In the genomic region with DNA sequence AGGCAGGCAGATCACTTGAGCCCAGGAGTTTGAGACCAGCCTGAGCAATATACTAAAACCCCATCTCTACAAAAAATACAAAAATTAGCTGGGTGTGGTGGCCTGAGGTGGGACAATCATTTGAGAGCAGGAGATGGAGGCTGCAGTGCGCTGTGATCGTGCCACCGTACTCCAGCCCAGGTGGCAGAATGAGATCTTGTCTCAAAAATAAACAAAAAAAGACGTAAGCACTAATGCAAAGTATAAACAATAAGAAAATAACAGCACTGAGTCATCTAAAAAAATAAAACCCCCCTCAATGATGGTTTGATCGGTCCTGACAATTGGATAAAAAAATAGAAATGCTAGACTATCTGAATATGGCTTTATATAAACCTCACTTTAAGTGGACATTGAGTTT, we compare ENCODE assay signal across 18 cellular contexts. TPM values are rescaled to one million over a fixed set of nuclear protein-coding genes. Genes with fewer than 3 reads are reported as not detected.
DNase-seq lines count a peak whose midpoint lies in the region; ATAC-seq, FAIRE-seq and TF ChIP-seq lines count a peak whose summit lies in the region.
"Had no signal": no experiment of that assay in that cellular context is flagged by ENCODE, and none has a peak within 500 bp of the region (broad histone marks: within the 10 kb centered on the region; RNA-seq: fewer than 3 reads in every experiment).

No MANE protein-coding gene starts in this region.

- H4K20me1 ChIP-seq in Loucy (ENCODE audit: insufficient read depth, low read length, poor library complexity, severe bottlenecking) = peaks cover 56% of the 10 kb centered on the region

- DNase-seq in activated CD4-positive, alpha-beta T cell treated with anti-CD3 and anti-CD28 coated beads, Interleukin-2, amount 10 ng/mL, durations not matched to agents 7 days and 5 days = no peak
- DNase-seq in activated CD4-positive, alpha-beta T cell treated with anti-CD3 and anti-CD28 coated beads, Interleukin-2, amount 50 U/mL, for 1 hour = no peak
- DNase-seq in activated naive CD8-positive, alpha-beta T cell treated with anti-CD3 and anti-CD28 coated beads, Interleukin-2, amount 50 U/mL, for 24 hours = no peak
- DNase-seq in neural crest cell (ENCODE audit: low read depth, low spot score) (no peak), osteocyte (ENCODE audit: extremely low spot score, unreplicated experiment) (no peak), NCI-H510A (lab: John Stamatoyannopoulos, UW) (no peak), GM12891 (ENCODE audit: insufficient read length, low spot score) (no peak)
- DNase-seq: DMS 273 treated with DMSO at 0.1 percent for 48 hours; foreskin fibroblast; left ventricle myocardium inferior; NCI-H2171 treated with DMSO at 0.1 percent for 48 hours; NK-92 treated with Interleukin-12 subunit alpha and Interleukin-12 subunit beta, amount 100 ng/mL, for 24 hours; T1000 had no signal

- no peaks in the 10 kb centered on the region for H3K27me3 Mint-ChIP-seq in activated CD4-positive, alpha-beta T cell treated with anti-CD3 and anti-CD28 coated beads, Interleukin-2, amount 10 ng/mL, durations not matched to agents 7 days and 5 days
- no peaks in the 10 kb centered on the region for H3K27me3 Mint-ChIP-seq in activated naive CD8-positive, alpha-beta T cell treated with anti-CD3 and anti-CD28 coated beads, Interleukin-2, amount 50 U/mL, for 24 hours
- H3K27me3 Mint-ChIP-seq in neural crest cell (ENCODE audit: low read depth) (peaks cover 11% of the 10 kb centered on the region), osteocyte (ENCODE audit: unreplicated experiment) (no peaks in the 10 kb centered on the region)

- H3K9me3 Mint-ChIP-seq in activated CD4-positive, alpha-beta T cell treated with anti-CD3 and anti-CD28 coated beads, Interleukin-2, amount 10 ng/mL, durations not matched to agents 7 days and 5 days = no peaks in the 10 kb centered on the region
- H3K9me3 Mint-ChIP-seq in activated naive CD8-positive, alpha-beta T cell treated with anti-CD3 and anti-CD28 coated beads, Interleukin-2, amount 50 U/mL, for 24 hours = peaks cover 8% of the 10 kb centered on the region
- H3K9me3 Mint-ChIP-seq in neural crest cell (peaks cover 3% of the 10 kb centered on the region), osteocyte (ENCODE audit: unreplicated experiment) (no peaks in the 10 kb centered on the region)
- H3K9me3 Mint-ChIP-seq: GM23338 had no signal

- no peaks in the 10 kb centered on the region for H3K9me2 ChIP-seq in Loucy (replicated peaks; ENCODE audit: low read depth, low read length)

- peak overlapping the region; percentile 96 for H3K4me3 ChIP-seq in Loucy (ENCODE audit: low read length, poor library complexity, severe bottlenecking)
- H3K4me3 ChIP-seq: GM23338, right atrium auricular region, tibial nerve had no signal

- H3K36me3 ChIP-seq in Loucy (ENCODE audit: insufficient read depth, low read length) = no peaks in the 10 kb centered on the region
- H3K36me3 ChIP-seq: left ventricle myocardium inferior, right atrium auricular region, tibial nerve had no signal

- peak overlapping the region; percentile 82 for H3K9ac ChIP-seq in Loucy (ENCODE audit: low read depth, low read length, poor library complexity, severe bottlenecking)

- peaks cover 85% of the 10 kb centered on the region for H3K79me2 ChIP-seq in Loucy (ENCODE audit: insufficient read depth, low read length)

- peak overlapping the region; percentile 77 for H3K27ac Mint-ChIP-seq in activated CD4-positive, alpha-beta T cell treated with anti-CD3 and anti-CD28 coated beads, Interleukin-2, amount 10 ng/mL, durations not matched to agents 7 days and 5 days
- H3K27ac Mint-ChIP-seq in activated naive CD8-positive, alpha-beta T cell treated with anti-CD3 and anti-CD28 coated beads, Interleukin-2, amount 50 U/mL, for 24 hours = peak overlapping the region; percentile 56
- no peak overlapping the region for H3K27ac Mint-ChIP-seq in neural crest cell (ENCODE audit: unreplicated experiment)
- no peak overlapping the region for H3K27ac Mint-ChIP-seq in osteocyte (ENCODE audit: unreplicated experiment)
- H3K27ac Mint-ChIP-seq: GM23338 had no signal

- peaks cover 60% of the 10 kb centered on the region for H3K4me1 ChIP-seq in Loucy (ENCODE audit: insufficient read depth, low read length, poor library complexity, severe bottlenecking)

- CTCF ChIA-PET in activated CD4-positive, alpha-beta T cell treated with anti-CD3 and anti-CD28 coated beads, Interleukin-2, amount 10 ng/mL, durations not matched to agents 7 days and 5 days (lab: Charles Lee) = interaction anchor here (1.5 to 3.6 kb wide), 3 partner anchors 17 to 269 kb away, joined by 3 to 23 read pairs (median 3); partner anchors contain the start of gene XXYLT1

- peaks cover 33% of the 10 kb centered on the region for H3K36me3 Mint-ChIP-seq in activated CD4-positive, alpha-beta T cell treated with anti-CD3 and anti-CD28 coated beads, Interleukin-2, amount 10 ng/mL, durations not matched to agents 7 days and 5 days (ENCODE audit: low read depth)
- H3K36me3 Mint-ChIP-seq in activated naive CD8-positive, alpha-beta T cell treated with anti-CD3 and anti-CD28 coated beads, Interleukin-2, amount 50 U/mL, for 24 hours (ENCODE audit: low read depth) = peaks cover 42% of the 10 kb centered on the region
- H3K36me3 Mint-ChIP-seq in neural crest cell (ENCODE audit: low read depth) (peaks cover 9% of the 10 kb centered on the region), osteocyte (ENCODE audit: unreplicated experiment) (peaks cover 1% of the 10 kb centered on the region)

- no peak overlapping the region for H2AFZ ChIP-seq in Loucy (ENCODE audit: low read length)
- H2AFZ ChIP-seq: GM23338 had no signal

- peak overlapping the region; percentile 92 for H3K4me2 ChIP-seq in Loucy (ENCODE audit: low read depth, low read length, poor library complexity, severe bottlenecking)
- H3K4me2 ChIP-seq: GM23338 had no signal

- ATAC-seq in activated naive CD8-positive, alpha-beta T cell treated with anti-CD3 and anti-CD28 coated beads, Interleukin-2, amount 50 U/mL, for 24 hours = no peak
- ATAC-seq: GM23338, Right ventricle myocardium inferior had no signal

- TF ChIP-seq POLR2A in GM12891 (IDR thresholded peaks at IDR 0.05; ENCODE audit: low read depth, low read length) = no peak

- POLR2A ChIA-PET in activated CD4-positive, alpha-beta T cell treated with anti-CD3 and anti-CD28 coated beads, Interleukin-2, amount 10 ng/mL, durations not matched to agents 7 days and 5 days (lab: Charles Lee) = no interaction called here

- no peak for FAIRE-seq in GM12891 (lab: Jason Lieb, UNC)

- TF ChIP-seq CTCF in Loucy (conservative IDR thresholded peaks at IDR 0.05; ENCODE audit: low read length) (no peak), neural crest cell (conservative IDR thresholded peaks at IDR 0.05) (no peak), osteocyte (IDR thresholded peaks at IDR 0.05) (no peak)

- no peaks in the 10 kb centered on the region for H3K27me3 ChIP-seq in Loucy (ENCODE audit: insufficient read depth, low read length, poor library complexity, severe bottlenecking)
- H3K27me3 ChIP-seq: right atrium auricular region, tibial nerve had no signal

- peaks cover 67% of the 10 kb centered on the region for H3K4me1 Mint-ChIP-seq in activated CD4-positive, alpha-beta T cell treated with anti-CD3 and anti-CD28 coated beads, Interleukin-2, amount 10 ng/mL, durations not matched to agents 7 days and 5 days
- H3K4me1 Mint-ChIP-seq in activated naive CD8-positive, alpha-beta T cell treated with anti-CD3 and anti-CD28 coated beads, Interleukin-2, amount 50 U/mL, for 24 hours = peaks cover 73% of the 10 kb centered on the region
- H3K4me1 Mint-ChIP-seq in neural crest cell (peaks cover 42% of the 10 kb centered on the region), osteocyte (ENCODE audit: unreplicated experiment) (peaks cover 37% of the 10 kb centered on the region)

- H3F3A ChIP-seq in Loucy (ENCODE audit: low read depth) = no peaks in the 10 kb centered on the region

- no peaks in the 10 kb centered on the region for H3K9me3 ChIP-seq in Loucy (ENCODE audit: insufficient read depth, low read depth, low read length)
- H3K9me3 ChIP-seq: left ventricle myocardium inferior, right atrium auricular region, tibial nerve had no signal

- H3K4me3 Mint-ChIP-seq in activated CD4-positive, alpha-beta T cell treated with anti-CD3 and anti-CD28 coated beads, Interleukin-2, amount 10 ng/mL, durations not matched to agents 7 days and 5 days = peak overlapping the region; percentile 86
- peak overlapping the region; percentile 85 for H3K4me3 Mint-ChIP-seq in activated naive CD8-positive, alpha-beta T cell treated with anti-CD3 and anti-CD28 coated beads, Interleukin-2, amount 50 U/mL, for 24 hours
- H3K4me3 Mint-ChIP-seq in neural crest cell = peak overlapping the region; percentile 65
- no peak overlapping the region for H3K4me3 Mint-ChIP-seq in osteocyte (ENCODE audit: unreplicated experiment)
- H3K4me3 Mint-ChIP-seq: GM23338 had no signal

TF ChIP-seq in GM12891, 5 proteins besides CTCF, POLR2A, EP300 and RAD21:
- no peak for TF ChIP-seq POU2F2 (IDR thresholded peaks at IDR 0.05; ENCODE audit: low read depth, low read length)
- TF ChIP-seq PAX5 (IDR thresholded peaks at IDR 0.05; ENCODE audit: insufficient read depth, low read length, severe bottlenecking) = no peak
- no peak for TF ChIP-seq TAF1 (IDR thresholded peaks at IDR 0.05; ENCODE audit: low read depth, low read length)
TF ChIP-seq in GM12891: peak in this region for 0.

RNA-seq across cellular contexts. Expression of gene PPP1R2, which starts 3.6 kb away (rescaled TPM):
- total RNA-seq in activated CD4-positive, alpha-beta T cell treated with anti-CD3 and anti-CD28 coated beads, Interleukin-2, amount 10 ng/mL, durations not matched to agents 7 days and 5 days = 10 to 100 TPM; 85.9 to 94.3 TPM
- total RNA-seq in neural crest cell = 29.6 and 31.5 TPM in 2 replicates
- 42.2 and 42.8 TPM in 2 replicates for total RNA-seq in osteocyte
- polyA plus RNA-seq in GM12891 (2012; ENCODE audit: low read depth, missing spikeins) = 17.4 TPM

RNA-seq across cellular contexts. Expression of gene APOD, which starts 44.3 kb away (rescaled TPM):
- total RNA-seq in activated CD4-positive, alpha-beta T cell treated with anti-CD3 and anti-CD28 coated beads, Interleukin-2, amount 10 ng/mL, durations not matched to agents 7 days and 5 days = not detected
- total RNA-seq in neural crest cell (1.1 and 1.7 TPM in 2 replicates), osteocyte (2.6 and 3.2 TPM in 2 replicates)
- polyA plus RNA-seq in GM12891 (2012; ENCODE audit: low read depth, missing spikeins) = 0.86 TPM
- total RNA-seq: GM23338 had no signal
- polyA plus RNA-seq: GM23338 had no signal

Comparison
In these comparisons a context has a peak if more than half of its experiments do, and no peak if none do; other contexts are left out.
1. H3K27ac Mint-ChIP-seq: peak in activated CD4-positive, alpha-beta T cell treated with anti-CD3 and anti-CD28 coated beads, Interleukin-2, amount 10 ng/mL, durations not matched to agents 7 days and 5 days (single experiment) and activated naive CD8-positive, alpha-beta T cell treated with anti-CD3 and anti-CD28 coated beads, Interleukin-2, amount 50 U/mL, for 24 hours (single experiment); none in neural crest cell (single experiment) and osteocyte (single experiment).